Comparison of ENCODE assay signal across 17 cellular contexts in genomic region chr5:94711785-94712184, GRCh38.
A peak's percentile ranks its signal among the peaks of the same experiment; 100 is the strongest.
DNase-seq lines count a peak whose midpoint lies in the region; ATAC-seq and TF ChIP-seq lines count a peak whose summit lies in the region.
"Had no signal": no experiment of that assay in that cellular context is flagged by ENCODE, and none has a peak within 500 bp of the region (broad histone marks: within the 10 kb centered on the region; RNA-seq: fewer than 3 reads in every experiment).

No MANE protein-coding gene starts in this region.

- no peak overlapping the region for H3K9ac ChIP-seq in adipocyte (ENCODE audit: low read length)
- H3K9ac ChIP-seq: BLaER1, GM23248 had no signal

- H3K27me3 ChIP-seq in adipocyte (replicated peaks; ENCODE audit: control insufficient read depth, insufficient read depth, low read length) (no peaks in the 10 kb centered on the region), testis (no peaks in the 10 kb centered on the region)
- H3K27me3 ChIP-seq: BLaER1 had no signal

- peaks cover 9% of the 10 kb centered on the region for H3K36me3 Mint-ChIP-seq in T-helper 17 cell (ENCODE audit: low read depth)

- no peak overlapping the region for H3K27ac Mint-ChIP-seq in T-helper 17 cell
- H3K27ac Mint-ChIP-seq: CD8-positive, alpha-beta T cell had no signal

- intact Hi-C loops in testis (cut with DNase I; ENCODE audit: low total_unique reads) = no loop called here

- no peak overlapping the region for H3K4me3 ChIP-seq in adipocyte (ENCODE audit: low read length)
- no peak overlapping the region for H3K4me3 ChIP-seq in testis
- H3K4me3 ChIP-seq: BLaER1, GM23248 had no signal

- no peak for ATAC-seq in T-helper 17 cell
- no peak for ATAC-seq in GM21825 (IDR thresholded peaks at IDR 0.05; ENCODE audit: unreplicated experiment)
- ATAC-seq: CD8-positive, alpha-beta T cell had no signal

- in situ Hi-C loops in GM13977 (cut with MboI; ENCODE audit: low pct_unique_long_range_greater_than_20kb, low sequenced_read_pairs, unreplicated experiment) = no loop called here

- H3K4me1 ChIP-seq in adipocyte (ENCODE audit: control insufficient read depth, insufficient read depth, low read length) (peaks cover 13% of the 10 kb centered on the region), testis (no peaks in the 10 kb centered on the region)
- H3K4me1 ChIP-seq: BLaER1 had no signal

- H3K27me3 Mint-ChIP-seq in T-helper 17 cell = no peaks in the 10 kb centered on the region

- DNase-seq in GM04503 (ENCODE audit: low read depth) (peak; percentile 14), adipocyte (ENCODE audit: low read depth) (peak; percentile 34), testis (no peak), T-helper 17 cell (no peak), GM13977 (ENCODE audit: low spot score) (no peak)
- DNase-seq: Caco-2; CD4-positive, CD25-positive, alpha-beta regulatory T cell; CD8-positive, alpha-beta T cell; DMS153; DND-41; GF-D8; GM23248; H7; HCEC 1CT had no signal

- no peak for TF ChIP-seq CTCF in testis (IDR thresholded peaks at IDR 0.05)
- TF ChIP-seq CTCF in GM13977 (IDR thresholded peaks at IDR 0.05; ENCODE audit: extremely low read depth, insufficient read depth, missing control alignments) = no peak

- no peaks in the 10 kb centered on the region for H3K4me1 Mint-ChIP-seq in T-helper 17 cell
- H3K4me1 Mint-ChIP-seq: CD4-positive, CD25-positive, alpha-beta regulatory T cell had no signal

- H3K9me3 ChIP-seq in adipocyte (ENCODE audit: control insufficient read depth, low read length) (no peaks in the 10 kb centered on the region), testis (no peaks in the 10 kb centered on the region), T-helper 17 cell (ENCODE audit: control insufficient read depth, low read length, poor library complexity, severe bottlenecking) (no peaks in the 10 kb centered on the region)
- H3K9me3 ChIP-seq: BLaER1, Caco-2 had no signal

- no peak for TF ChIP-seq POLR2A in testis (IDR thresholded peaks at IDR 0.05)

- peak overlapping the region; percentile 29 to 44 for H3K27ac ChIP-seq in testis
- H3K27ac ChIP-seq: BLaER1, C4-2B, GM23248 had no signal

- H3K4me3 Mint-ChIP-seq in T-helper 17 cell = no peak overlapping the region
- H3K4me3 Mint-ChIP-seq: CD4-positive, CD25-positive, alpha-beta regulatory T cell; CD8-positive, alpha-beta T cell had no signal

- H3K36me3 ChIP-seq in adipocyte (ENCODE audit: control insufficient read depth, insufficient read depth, low read length, severe bottlenecking) = peaks cover 28% of the 10 kb centered on the region
- H3K36me3 ChIP-seq in testis (ENCODE audit: low read depth, missing control alignments) = no peaks in the 10 kb centered on the region

Comparison
In these comparisons a context has a peak if more than half of its experiments do, and no peak if none do; other contexts are left out.
1. DNase-seq: peak in GM04503 (single experiment) and adipocyte (single experiment); none in testis (single experiment), T-helper 17 cell (0 of 3) and GM13977 (single experiment).